In the genomic region with DNA sequence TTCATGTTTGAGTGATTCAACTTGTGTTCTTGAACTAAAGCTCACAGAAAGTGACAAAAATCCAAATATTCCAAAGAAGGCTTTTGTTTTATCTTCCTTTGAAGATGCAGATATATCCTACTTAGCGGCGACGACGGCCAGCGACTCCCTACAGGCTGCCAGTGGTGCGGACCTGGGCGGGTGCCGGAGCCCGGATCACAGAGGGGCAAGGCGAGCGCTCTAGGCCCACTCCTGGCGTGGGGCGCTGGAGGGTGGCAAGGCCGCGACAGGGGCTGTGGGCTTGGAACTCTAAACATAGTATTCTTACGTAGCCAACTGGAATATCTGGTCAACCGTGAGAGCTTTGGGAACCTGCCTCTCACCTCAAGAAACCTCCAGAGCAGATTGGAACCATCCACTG, we compare ENCODE assay signal across 20 cellular contexts. TPM values are rescaled to one million over a fixed set of nuclear protein-coding genes. Genes with fewer than 3 reads are reported as not detected.
DNase-seq lines count a peak whose midpoint lies in the region; ATAC-seq, FAIRE-seq and TF ChIP-seq lines count a peak whose summit lies in the region.
"Had no signal": no experiment of that assay in that cellular context is flagged by ENCODE, and none has a peak within 500 bp of the region (broad histone marks: within the 10 kb centered on the region; RNA-seq: fewer than 3 reads in every experiment).

No MANE protein-coding gene starts in this region.

- peaks cover 36% of the 10 kb centered on the region for H3K4me1 Mint-ChIP-seq in T-helper 2 cell treated with Interferon-gamma antibody and Interleukin-4, amounts not matched to agents 5 μg/mL and 100 μg/mL, for 36 hours (ENCODE audit: low read depth)
- H3K4me1 Mint-ChIP-seq: endodermal cell had no signal

- H3K9me2 ChIP-seq in MM.1S (replicated peaks; ENCODE audit: insufficient read depth, low read length) = no peaks in the 10 kb centered on the region

- H3K36me3 ChIP-seq in MM.1S (replicated peaks; ENCODE audit: insufficient read depth, low read length) (no peaks in the 10 kb centered on the region), skeletal muscle tissue (ENCODE audit: control insufficient read depth in 3 of 3, insufficient read depth in 3 of 3, low read length in 3 of 3) (no peaks in the 10 kb centered on the region)
- peaks cover 6% of the 10 kb centered on the region for H3K36me3 ChIP-seq in effector memory CD4-positive, alpha-beta T cell (ENCODE audit: control insufficient read depth, insufficient read depth, low read length)
- H3K36me3 ChIP-seq: tibial artery had no signal

- no peaks in the 10 kb centered on the region for H3K27me3 ChIP-seq in MM.1S (replicated peaks; ENCODE audit: insufficient read depth, low read length)
- no peaks in the 10 kb centered on the region for H3K27me3 ChIP-seq in effector memory CD4-positive, alpha-beta T cell (replicated peaks; ENCODE audit: control insufficient read depth, insufficient read depth, low read length, poor library complexity, severe bottlenecking)
- H3K27me3 ChIP-seq in skeletal muscle tissue (ENCODE audit: control insufficient read depth in 3 of 3, insufficient read depth in 3 of 3, low read length in 3 of 3) = no peaks in the 10 kb centered on the region
- H3K27me3 ChIP-seq: tibial artery had no signal

- H3K27ac Mint-ChIP-seq in T-helper 2 cell treated with Interferon-gamma antibody and Interleukin-4, amounts not matched to agents 5 μg/mL and 100 μg/mL, for 36 hours = peak overlapping the region; percentile 95
- H3K27ac Mint-ChIP-seq: endodermal cell had no signal

- H3K9me3 ChIP-seq in MM.1S (replicated peaks; ENCODE audit: insufficient read depth, low read length) (no peaks in the 10 kb centered on the region), skeletal muscle tissue (ENCODE audit: control insufficient read depth in 3 of 3, low read length in 3 of 3) (no peaks in the 10 kb centered on the region)
- no peaks in the 10 kb centered on the region for H3K9me3 ChIP-seq in effector memory CD4-positive, alpha-beta T cell (ENCODE audit: control insufficient read depth, low read length)
- H3K9me3 ChIP-seq: tibial artery had no signal

- H3K9ac ChIP-seq in MM.1S (ENCODE audit: low read length) = no peak overlapping the region
- H3K9ac ChIP-seq in skeletal muscle tissue (ENCODE audit: low read depth in 1 of 3, low read length in 3 of 3) = peak overlapping the region in 1 of 3 donors; percentile 57

- TF ChIP-seq CTCF in MM.1S (IDR thresholded peaks at IDR 0.05; ENCODE audit: low read length) = no peak

- DNase-seq in T-helper 2 cell treated with Interferon-gamma antibody and Interleukin-4, amounts not matched to agents 5 μg/mL and 100 μg/mL, for 36 hours (ENCODE audit: low spot score) = no peak
- DNase-seq in T-helper 2 cell (no peak), MM.1S (no peak), RCC 7860 (ENCODE audit: low spot score) (no peak)
- DNase-seq in effector memory CD4-positive, alpha-beta T cell = no peak
- DNase-seq: 8988T; activated effector memory CD4-positive, alpha-beta T cell treated with anti-CD3 and anti-CD28 coated beads, Interleukin-2, amount 50 U/mL, for 16 hours; endodermal cell; NCI-H187 treated with DMSO at 0.1 percent for 48 hours; OCI-M1; tibial artery had no signal

- FAIRE-seq in RCC 7860 (lab: Jason Lieb, UNC) = no peak
- FAIRE-seq: bronchial epithelial cell, frontal cortex had no signal

- ATAC-seq in HG02970 (IDR thresholded peaks at IDR 0.05; ENCODE audit: low FRiP score, unreplicated experiment) (no peak), HG02840 (IDR thresholded peaks at IDR 0.05; ENCODE audit: low FRiP score, unreplicated experiment) (no peak)
- ATAC-seq: activated CD4-positive, CD25-positive, alpha-beta regulatory T cell treated with anti-CD3 and anti-CD28 coated beads, Interleukin-2, amount 50 U/mL, for 24 hours had no signal

- no peak overlapping the region for H3K4me3 ChIP-seq in MM.1S (ENCODE audit: low read length)
- H3K4me3 ChIP-seq in effector memory CD4-positive, alpha-beta T cell (ENCODE audit: insufficient read depth, low read depth, low read length, poor library complexity, severe bottlenecking) = peak overlapping the region; percentile 92
- peak overlapping the region in 2 of 3 donors; percentile 23 to 76 for H3K4me3 ChIP-seq in skeletal muscle tissue (ENCODE audit: low read length in 3 of 3)

- H3K27ac ChIP-seq in MM.1S (ENCODE audit: low read length) (no peak overlapping the region), skeletal muscle tissue (ENCODE audit: low read depth, low read length) (peak overlapping the region; percentile 75)
- peak overlapping the region; percentile 85 for H3K27ac ChIP-seq in effector memory CD4-positive, alpha-beta T cell (ENCODE audit: insufficient read depth, low read length, poor library complexity, severe bottlenecking)
- H3K27ac ChIP-seq: tibial artery had no signal

- H3K4me3 Mint-ChIP-seq in T-helper 2 cell treated with Interferon-gamma antibody and Interleukin-4, amounts not matched to agents 5 μg/mL and 100 μg/mL, for 36 hours = peak overlapping the region; percentile 98
- H3K4me3 Mint-ChIP-seq: endodermal cell had no signal

- H3K36me3 Mint-ChIP-seq in T-helper 2 cell treated with Interferon-gamma antibody and Interleukin-4, amounts not matched to agents 5 μg/mL and 100 μg/mL, for 36 hours (ENCODE audit: low read depth) = peaks cover 54% of the 10 kb centered on the region

- H2AFZ ChIP-seq in MM.1S (ENCODE audit: low read length) = 0 out of 2 replicates have a peak overlapping the region, but pooled peaks have one; percentile 54

- peaks cover 10% of the 10 kb centered on the region; the same call in 1 of the 2 replicates for H3K4me1 ChIP-seq in MM.1S (ENCODE audit: low read length)
- H3K4me1 ChIP-seq in effector memory CD4-positive, alpha-beta T cell (ENCODE audit: control insufficient read depth, insufficient read depth, low read length, poor library complexity, severe bottlenecking) = peaks cover 36% of the 10 kb centered on the region
- no peaks in the 10 kb centered on the region for H3K4me1 ChIP-seq in skeletal muscle tissue (ENCODE audit: control insufficient read depth in 3 of 3, insufficient read depth in 3 of 3, low read length in 3 of 3)
- H3K4me1 ChIP-seq: tibial artery had no signal

- H3K4me2 ChIP-seq in MM.1S (ENCODE audit: low read depth, low read length) = no peak overlapping the region

- H3K27me3 Mint-ChIP-seq in T-helper 2 cell treated with Interferon-gamma antibody and Interleukin-4, amounts not matched to agents 5 μg/mL and 100 μg/mL, for 36 hours (ENCODE audit: low read depth) = no peaks in the 10 kb centered on the region

- H4K20me1 ChIP-seq in MM.1S (ENCODE audit: insufficient read depth, low read length) = no peaks in the 10 kb centered on the region

- no peaks in the 10 kb centered on the region for H3F3A ChIP-seq in MM.1S (ENCODE audit: insufficient read depth, low read length)

- H3K9me3 Mint-ChIP-seq in T-helper 2 cell treated with Interferon-gamma antibody and Interleukin-4, amounts not matched to agents 5 μg/mL and 100 μg/mL, for 36 hours = peaks cover 21% of the 10 kb centered on the region

- no peaks in the 10 kb centered on the region for H3K79me2 ChIP-seq in MM.1S (ENCODE audit: low read length)

RNA-seq across cellular contexts. Expression of gene GIMAP7, which starts 0.9 kb away (rescaled TPM):
- total RNA-seq in skeletal muscle tissue = 4.2 TPM
- total RNA-seq: bronchial epithelial cell, endodermal cell, G401, NCI-H460, osteoblast had no signal

RNA-seq across cellular contexts. Expression of gene GIMAP4, which starts 53.4 kb away (rescaled TPM):
- total RNA-seq in skeletal muscle tissue = 25.6 TPM
- total RNA-seq: bronchial epithelial cell, G401, NCI-H460, osteoblast had no signal
